ENCODE assay signal across 8 cellular contexts in the genomic region with DNA sequence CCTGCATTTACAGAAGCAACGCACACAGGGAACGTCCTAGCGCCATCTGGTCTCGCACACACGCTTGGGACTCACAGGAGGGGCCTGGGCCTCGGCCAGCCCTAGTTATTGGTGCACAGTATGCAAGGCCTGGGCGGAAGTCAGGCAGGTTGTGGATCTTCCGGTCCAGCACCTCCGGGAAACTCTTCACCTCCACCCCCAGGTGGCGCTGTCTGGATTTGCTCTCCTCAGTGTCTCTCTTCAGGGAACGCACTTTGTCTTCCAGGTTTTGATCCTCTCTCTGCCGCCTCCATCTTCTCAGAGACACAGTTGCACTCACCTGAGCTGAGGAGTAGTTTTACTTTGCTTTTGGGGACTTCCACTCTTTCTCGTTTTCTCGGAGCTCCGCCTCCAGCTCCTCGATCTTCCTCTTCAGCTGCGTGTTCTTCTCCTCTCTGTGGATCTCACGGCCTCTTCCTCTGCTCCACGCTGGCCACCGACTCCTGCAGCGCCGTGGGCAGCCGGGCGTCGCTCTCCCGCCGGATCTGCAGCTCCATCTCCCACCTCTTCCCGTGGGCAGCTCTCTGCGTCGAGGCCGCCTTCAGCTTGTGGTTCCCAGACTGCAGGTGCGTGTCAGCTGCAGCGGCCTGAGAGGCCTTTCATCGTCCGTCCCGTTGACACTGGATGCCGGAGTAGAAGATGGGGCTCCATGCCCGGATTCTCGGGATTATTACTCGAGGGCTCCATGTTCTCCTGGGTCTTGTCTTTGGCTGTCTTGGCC.
DNase-seq lines count a peak whose midpoint lies in the region; ATAC-seq and TF ChIP-seq lines count a peak whose summit lies in the region.

No MANE protein-coding gene starts in this region.

- no peaks in the 10 kb centered on the region for H3K36me3 ChIP-seq in GM06990 (ENCODE audit: control insufficient read depth, insufficient read depth, low read length)

- H3K27me3 ChIP-seq in GM06990 (replicated peaks; ENCODE audit: control insufficient read depth, insufficient read depth, low read length) = no peaks in the 10 kb centered on the region

- no peak for TF ChIP-seq POLR2A in NB4 (IDR thresholded peaks at IDR 0.05; ENCODE audit: extremely low read depth, insufficient read length)

- no peak overlapping the region for H3K4me3 ChIP-seq in GM06990 (replicated peaks; ENCODE audit: low read depth, low read length)
- H3K4me3 ChIP-seq in NB4 (ENCODE audit: low read depth, low read length) = no peak overlapping the region
- no peak overlapping the region for H3K4me3 ChIP-seq in coronary artery

- no peak for ATAC-seq in GM19452 (IDR thresholded peaks at IDR 0.05; ENCODE audit: unreplicated experiment)
- ATAC-seq in GM21576 (IDR thresholded peaks at IDR 0.05; ENCODE audit: unreplicated experiment) = no peak

- TF ChIP-seq CTCF in GM06990 (IDR thresholded peaks at IDR 0.05; ENCODE audit: insufficient read depth, low read length, poor library complexity, severe bottlenecking) (peak; percentile 34), NB4 (IDR thresholded peaks at IDR 0.05; ENCODE audit: low read depth, low read length) (peak; percentile 26), coronary artery (IDR thresholded peaks at IDR 0.05) (no peak)

- H3K27ac ChIP-seq in coronary artery = no peak overlapping the region

- no peak for DNase-seq in GM06990 (ENCODE audit: extremely low read depth, insufficient read length)
- DNase-seq in NB4 (ENCODE audit: low read depth) = peak; percentile 21
- DNase-seq in activated CD8-positive, alpha-beta memory T cell treated with anti-CD3 and anti-CD28 coated beads, Interleukin-2, amount 50 U/mL, for 48 hours = peak; percentile 86
- peak; percentile 83 for DNase-seq in stimulated activated CD4-positive, alpha-beta T cell treated with anti-CD3 and anti-CD28 coated beads, Interleukin-15, amount 100 ng/mL, for 24 hours
- DNase-seq in coronary artery (ENCODE audit: low spot score) = no peak
- DNase-seq in DMS153 treated with DMSO at 0.1 percent for 48 hours (lab: John Stamatoyannopoulos, UW; ENCODE audit: unreplicated experiment) = no peak

Comparison
In these comparisons a context has a peak if more than half of its experiments do, and no peak if none do; other contexts are left out.
1. DNase-seq: peak in NB4 (single experiment), activated CD8-positive, alpha-beta memory T cell treated with anti-CD3 and anti-CD28 coated beads, Interleukin-2, amount 50 U/mL, for 48 hours (single experiment) and stimulated activated CD4-positive, alpha-beta T cell treated with anti-CD3 and anti-CD28 coated beads, Interleukin-15, amount 100 ng/mL, for 24 hours (single experiment); none in GM06990 (single experiment), coronary artery (single experiment) and DMS153 treated with DMSO at 0.1 percent for 48 hours (single experiment).